7 cellular contexts compared by ENCODE assay signal in genomic region chr5:177390363-177391300, GRCh38. TPM values are rescaled to one million over a fixed set of nuclear protein-coding genes. Genes with fewer than 3 reads are reported as not detected.
DNase-seq lines count a peak whose midpoint lies in the region; ATAC-seq and TF ChIP-seq lines count a peak whose summit lies in the region.

No MANE protein-coding gene starts in this region.

- in situ Hi-C loops in GM13977 (cut with MboI; ENCODE audit: low pct_unique_long_range_greater_than_20kb, low sequenced_read_pairs, unreplicated experiment): no loop called here

- TF ChIP-seq CTCF in GM13977 (IDR thresholded peaks at IDR 0.05; ENCODE audit: extremely low read depth, insufficient read depth, missing control alignments): peak; percentile 92

- peak overlapping the region; percentile 93 for H3K27ac Mint-ChIP-seq in central memory CD8-positive, alpha-beta T cell (ENCODE audit: low read depth)

- peak; percentile 95 for DNase-seq in GM13977 (ENCODE audit: low spot score)
- DNase-seq in NCI-H2227 (lab: John Stamatoyannopoulos, UW; ENCODE audit: unreplicated experiment): peak; percentile 86
- DNase-seq in activated CD4-positive, CD25-positive, alpha-beta regulatory T cell treated with anti-CD3 and anti-CD28 coated beads, Interleukin-2, amount 50 U/mL, for 16 hours (ENCODE audit: low read depth, low spot score): peak; percentile 72
- peak; percentile 86 to 88 for DNase-seq in central memory CD8-positive, alpha-beta T cell (ENCODE audit: low spot score in 2 of 2)
- DNase-seq in left colon: peak; percentile 77 to 88
- peak; percentile 90 for DNase-seq in stimulated activated CD4-positive, alpha-beta T cell treated with anti-CD3 and anti-CD28 coated beads, Interleukin-2, amount 100 ng/mL, for 48 hours

- no peaks in the 10 kb centered on the region for H3K9me3 Mint-ChIP-seq in central memory CD8-positive, alpha-beta T cell

- intact Hi-C loops in left colon (cut with DNase I, micrococcal nuclease): loop anchor here (5.0 kb wide), 2 partner anchors 62 to 112 kb away; no protein-coding TSS in a partner anchor

- H3K4me1 Mint-ChIP-seq in central memory CD8-positive, alpha-beta T cell: peaks cover 38% of the 10 kb centered on the region

- peak; percentile 51 for ATAC-seq in HG03103 (IDR thresholded peaks at IDR 0.05; ENCODE audit: low read depth, unreplicated experiment)
- peak; percentile 64 for ATAC-seq in central memory CD8-positive, alpha-beta T cell (replicated peaks; ENCODE audit: extremely low read depth, poor library complexity, severe bottlenecking)
- peak; percentile 91 for ATAC-seq in left colon

- H3K4me3 Mint-ChIP-seq in central memory CD8-positive, alpha-beta T cell: peak overlapping the region; percentile 59

- H3K36me3 Mint-ChIP-seq in central memory CD8-positive, alpha-beta T cell (ENCODE audit: insufficient read depth): no peaks in the 10 kb centered on the region

- H3K27me3 Mint-ChIP-seq in central memory CD8-positive, alpha-beta T cell: no peaks in the 10 kb centered on the region

RNA-seq across cellular contexts. Expression of gene SLC34A1, which starts 6.4 kb away (rescaled TPM):
- not detected for total RNA-seq in left colon

RNA-seq across cellular contexts. Expression of gene PFN3, which starts 9.8 kb away (rescaled TPM):
- total RNA-seq in left colon: not detected

RNA-seq across cellular contexts. Expression of gene F12, which starts 18.7 kb away (rescaled TPM):
- 10 to 100 TPM in 1 of 2 donors, 1 to 10 TPM in 1; 9.0 to 11.3 TPM for total RNA-seq in left colon

RNA-seq across cellular contexts. Expression of gene RGS14, which starts 32.9 kb away (rescaled TPM):
- 10 to 100 TPM in 1 of 2 donors, 1 to 10 TPM in 1; 5.6 to 12.0 TPM for total RNA-seq in left colon

RNA-seq across cellular contexts. Expression of gene GRK6, which starts 35.8 kb away (rescaled TPM):
- 10 to 100 TPM; 34.6 to 43.5 TPM for total RNA-seq in left colon

Comparison
In these comparisons a context has a peak if more than half of its experiments do, and no peak if none do; other contexts are left out.
1. Peak in every context shown above with its lines: DNase-seq and ATAC-seq.